ENCODE assay signal across 22 cellular contexts in genomic region chr1:173758980-173759379, GRCh38. TPM values are rescaled to one million over a fixed set of nuclear protein-coding genes. Genes with fewer than 3 reads are reported as not detected.
DNase-seq lines count a peak whose midpoint lies in the region; ATAC-seq and TF ChIP-seq lines count a peak whose summit lies in the region.
"Had no signal": no experiment of that assay in that cellular context is flagged by ENCODE, and none has a peak within 500 bp of the region (broad histone marks: within the 10 kb centered on the region; RNA-seq: fewer than 3 reads in every experiment).

No MANE protein-coding gene starts in this region.

- no peak overlapping the region for H3K4me3 Mint-ChIP-seq in activated CD8-positive, alpha-beta memory T cell treated with anti-CD3 and anti-CD28 coated beads, Interleukin-2, amount 10 ng/mL, durations not matched to agents 7 days and 5 days
- H3K4me3 Mint-ChIP-seq in GM23338, result no peak overlapping the region
- H3K4me3 Mint-ChIP-seq: CD8-positive, alpha-beta memory T cell had no signal

- H3K9me3 Mint-ChIP-seq in activated CD8-positive, alpha-beta memory T cell treated with anti-CD3 and anti-CD28 coated beads, Interleukin-2, amount 10 ng/mL, durations not matched to agents 7 days and 5 days (ENCODE audit: low read depth), result peaks cover 21% of the 10 kb centered on the region
- H3K9me3 Mint-ChIP-seq in GM23338, result peaks cover 25% of the 10 kb centered on the region

- no peaks in the 10 kb centered on the region for H3K27me3 ChIP-seq in GM23338 (ENCODE audit: insufficient read depth)

- H3K36me3 ChIP-seq in GM23338 (ENCODE audit: insufficient read depth), result peaks cover 14% of the 10 kb centered on the region

- H3K27ac Mint-ChIP-seq in activated CD8-positive, alpha-beta memory T cell treated with anti-CD3 and anti-CD28 coated beads, Interleukin-2, amount 10 ng/mL, durations not matched to agents 7 days and 5 days, result peak overlapping the region; percentile 1
- H3K27ac Mint-ChIP-seq in GM23338, result peak overlapping the region; percentile 92

- H4K20me1 ChIP-seq in GM23338 (replicated peaks; ENCODE audit: insufficient read depth), result no peaks in the 10 kb centered on the region

- no peaks in the 10 kb centered on the region for H3K79me2 ChIP-seq in GM23338 (replicated peaks; ENCODE audit: insufficient read depth)

- no peak overlapping the region for H3K4me2 ChIP-seq in GM23338

- no peaks in the 10 kb centered on the region for H3K9me2 ChIP-seq in GM23338 (ENCODE audit: insufficient read depth)

- no peak for DNase-seq in activated CD8-positive, alpha-beta memory T cell treated with anti-CD3 and anti-CD28 coated beads, Interleukin-2, amount 10 ng/mL, durations not matched to agents 7 days and 5 days
- no peak for DNase-seq in activated CD8-positive, alpha-beta memory T cell treated with anti-CD3 and anti-CD28 coated beads, Interleukin-2, amount 50 U/mL, for 4 hours
- DNase-seq in GM23338 (ENCODE audit: low spot score) (no peak), RWPE1 (ENCODE audit: low spot score) (peak; percentile 18), epithelial cell of esophagus (ENCODE audit: low read depth) (peak; percentile 82), COLO668 (lab: John Stamatoyannopoulos, UW; ENCODE audit: unreplicated experiment) (no peak), T1000 (lab: John Stamatoyannopoulos, UW) (no peak), NCI-H524 treated with DMSO at 0.1 percent for 48 hours (lab: John Stamatoyannopoulos, UW) (no peak)
- DNase-seq: CD8-positive, alpha-beta memory T cell; DMS79; H7; KBM-7; MV-4-11; NCI-H1694; NCI-H2081; NCI-H2171; NCI-H345; NCI-H524; NCI-H82; Right ventricle myocardium superior had no signal

- H3K36me3 Mint-ChIP-seq in activated CD8-positive, alpha-beta memory T cell treated with anti-CD3 and anti-CD28 coated beads, Interleukin-2, amount 10 ng/mL, durations not matched to agents 7 days and 5 days, result peaks cover 77% of the 10 kb centered on the region
- peaks cover 69% of the 10 kb centered on the region for H3K36me3 Mint-ChIP-seq in GM23338 (ENCODE audit: low read depth)

- H3K4me1 Mint-ChIP-seq in activated CD8-positive, alpha-beta memory T cell treated with anti-CD3 and anti-CD28 coated beads, Interleukin-2, amount 10 ng/mL, durations not matched to agents 7 days and 5 days, result peaks cover 15% of the 10 kb centered on the region
- no peaks in the 10 kb centered on the region; the same call in 2 of the 3 replicates for H3K4me1 Mint-ChIP-seq in GM23338

- no peaks in the 10 kb centered on the region for H3K27me3 Mint-ChIP-seq in activated CD8-positive, alpha-beta memory T cell treated with anti-CD3 and anti-CD28 coated beads, Interleukin-2, amount 10 ng/mL, durations not matched to agents 7 days and 5 days
- H3K27me3 Mint-ChIP-seq in GM23338 (ENCODE audit: insufficient read depth, low read depth, poor library complexity), result no peaks in the 10 kb centered on the region
- H3K27me3 Mint-ChIP-seq: CD8-positive, alpha-beta memory T cell had no signal

- no peaks in the 10 kb centered on the region for H3K4me1 ChIP-seq in GM23338 (ENCODE audit: insufficient read depth)

- POLR2A ChIA-PET in RWPE1 (lab: Yijun Ruan, JAX; ENCODE audit: low non-redundant PET), result no interaction called here

- H3F3A ChIP-seq in GM23338 (replicated peaks; ENCODE audit: low read depth), result no peaks in the 10 kb centered on the region

- no peak overlapping the region for H3K4me3 ChIP-seq in GM23338
- H3K4me3 ChIP-seq in epithelial cell of esophagus (ENCODE audit: low read length), result no peak overlapping the region

- H3K27ac ChIP-seq in GM23338 (ENCODE audit: low read depth) (no peak overlapping the region), RWPE1 (peak overlapping the region; percentile 45)
- H3K27ac ChIP-seq: C4-2B had no signal

- H2AFZ ChIP-seq in GM23338, result no peak overlapping the region

- TF ChIP-seq CTCF in GM23338 (conservative IDR thresholded peaks at IDR 0.05; ENCODE audit: low read depth in 2 of 2) (no peak), RWPE1 (conservative IDR thresholded peaks at IDR 0.05; ENCODE audit: low read depth) (no peak), epithelial cell of esophagus (IDR thresholded peaks at IDR 0.05; ENCODE audit: insufficient read depth, low read depth, low read length, missing control alignments) (no peak)

- CTCF ChIA-PET in activated CD8-positive, alpha-beta memory T cell treated with anti-CD3 and anti-CD28 coated beads, Interleukin-2, amount 10 ng/mL, durations not matched to agents 7 days and 5 days (lab: Charles Lee), result no interaction called here
- CTCF ChIA-PET in RWPE1 (lab: Yijun Ruan, JAX), result no interaction called here

- ATAC-seq in activated CD8-positive, alpha-beta memory T cell treated with anti-CD3 and anti-CD28 coated beads, Interleukin-2, amount 10 ng/mL, durations not matched to agents 7 days and 5 days, result no peak
- ATAC-seq in GM23338, result no peak
- ATAC-seq: HepG2 had no signal

TF ChIP-seq in GM23338, 12 proteins besides CTCF, POLR2A, EP300 and RAD21 (continues in another document):
- no peak for TF ChIP-seq ZNF331 (CRISPR knock-in tag; IDR thresholded peaks at IDR 0.05; ENCODE audit: low read depth)
- no peak for TF ChIP-seq POLR2AphosphoS5 (IDR thresholded peaks at IDR 0.05; ENCODE audit: low read depth)
- no peak for TF ChIP-seq ZNF114 (CRISPR knock-in tag; IDR thresholded peaks at IDR 0.05)
- no peak for TF ChIP-seq ZNF462 (CRISPR knock-in tag; IDR thresholded peaks at IDR 0.05)
- TF ChIP-seq ETS1 (IDR thresholded peaks at IDR 0.05), result no peak
- TF ChIP-seq CREB1 (CRISPR knock-in tag; IDR thresholded peaks at IDR 0.05; ENCODE audit: low read depth), result no peak

RNA-seq across cellular contexts. Expression of gene KLHL20, which starts 44.2 kb away (rescaled TPM):
- 10 to 100 TPM; 18.8 to 25.0 TPM for total RNA-seq in activated CD8-positive, alpha-beta memory T cell treated with anti-CD3 and anti-CD28 coated beads, Interleukin-2, amount 10 ng/mL, durations not matched to agents 7 days and 5 days
- 7.9 and 14.5 TPM in 2 replicates for total RNA-seq in GM23338 (2014; rRNA removed; shearing (Covaris generic))
- 11.8 and 12.3 TPM in 2 replicates for polyA plus RNA-seq in GM23338 (2016; fragmentation: Nextera tagmentation; extraction: Ambion mirVana)

Comparison
In these comparisons a context has a peak if more than half of its experiments do, and no peak if none do; other contexts are left out.
1. DNase-seq: peak in RWPE1 (single experiment) and epithelial cell of esophagus (single experiment); none in activated CD8-positive, alpha-beta memory T cell treated with anti-CD3 and anti-CD28 coated beads, Interleukin-2, amount 10 ng/mL, durations not matched to agents 7 days and 5 days (single experiment), activated CD8-positive, alpha-beta memory T cell treated with anti-CD3 and anti-CD28 coated beads, Interleukin-2, amount 50 U/mL, for 4 hours (single experiment), GM23338 (single experiment), COLO668 (single experiment), T1000 (single experiment) and NCI-H524 treated with DMSO at 0.1 percent for 48 hours (single experiment).